ENCODE assay signal across 14 cellular contexts in the genomic region with DNA sequence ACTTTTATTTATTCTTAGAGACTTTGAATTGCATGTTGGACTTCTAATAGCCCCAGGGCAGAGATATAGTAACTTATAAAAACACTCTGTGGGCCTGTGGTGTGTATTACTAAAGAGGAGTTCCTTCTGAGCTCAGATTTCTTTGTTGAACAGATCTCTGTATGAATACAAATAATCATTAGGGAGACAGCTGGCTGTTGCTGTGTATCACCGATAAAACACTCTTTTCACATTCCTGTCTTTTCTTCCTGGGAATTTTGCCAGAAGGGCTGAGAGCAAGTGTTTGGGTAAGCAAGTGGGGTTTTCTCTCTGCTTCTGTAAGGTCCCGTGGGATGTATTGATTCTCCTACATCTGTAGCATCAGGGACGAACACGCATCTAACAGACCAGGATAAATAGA.
A peak's percentile ranks its signal among the peaks of the same experiment; 100 is the strongest.
DNase-seq lines count a peak whose midpoint lies in the region; TF ChIP-seq lines count a peak whose summit lies in the region.
"Had no signal": no experiment of that assay in that cellular context is flagged by ENCODE, and none has a peak within 500 bp of the region (broad histone marks: within the 10 kb centered on the region; RNA-seq: fewer than 3 reads in every experiment).

No MANE protein-coding gene starts in this region.

- no peak overlapping the region for H2AK5ac ChIP-seq in mesendoderm (ENCODE audit: low read length)

- no peaks in the 10 kb centered on the region for H3K79me1 ChIP-seq in mesendoderm (ENCODE audit: low read length)

- no peak overlapping the region for H3K18ac ChIP-seq in mesendoderm (ENCODE audit: low read length)

- in situ Hi-C loops in astrocyte of the cerebellum (cut with HindIII; ENCODE audit: low sequenced_read_pairs) = no loop called here
- in situ Hi-C loops in GM13976 (cut with MboI; ENCODE audit: low sequenced_read_pairs, unreplicated experiment) = no loop called here

- H3K4ac ChIP-seq in mesendoderm (ENCODE audit: low read depth, low read length) = no peak overlapping the region

- no peak overlapping the region for H3K23ac ChIP-seq in mesendoderm (ENCODE audit: low read length)

- H3K56ac ChIP-seq in mesendoderm (ENCODE audit: low read length) = no peak overlapping the region

- no peak overlapping the region for H3K4me2 ChIP-seq in mesendoderm (ENCODE audit: low read length)

- H3K4me1 ChIP-seq in mesendoderm (ENCODE audit: control insufficient read depth, low read depth, low read length) (peaks cover 2% of the 10 kb centered on the region), esophagus muscularis mucosa (peaks cover 0 to 22% (median 17%) of the 10 kb centered on the region in 4 donors)

- H3K36me3 ChIP-seq in mesendoderm (ENCODE audit: control insufficient read depth, insufficient read depth, low read length) = no peaks in the 10 kb centered on the region
- H3K36me3 ChIP-seq in H7 (replicated peaks; ENCODE audit: control insufficient read depth, insufficient read depth, low read length) = no peaks in the 10 kb centered on the region
- no peaks in the 10 kb centered on the region for H3K36me3 ChIP-seq in esophagus muscularis mucosa
- H3K36me3 ChIP-seq: esophagus squamous epithelium, neutrophil had no signal

- H3K9ac ChIP-seq in mesendoderm (ENCODE audit: low read length) = no peak overlapping the region

- no peaks in the 10 kb centered on the region for H3K79me2 ChIP-seq in mesendoderm (ENCODE audit: control insufficient read depth, insufficient read depth, low read length)

- intact Hi-C loops in esophagus muscularis mucosa (cut with DNase I) = no loop called here

- TF ChIP-seq EP300 in esophagus muscularis mucosa (IDR thresholded peaks at IDR 0.05) = no peak

- no peak for TF ChIP-seq CTCF in astrocyte of the cerebellum (IDR thresholded peaks at IDR 0.05; ENCODE audit: low read depth, low read length, missing control alignments)
- TF ChIP-seq CTCF in esophagus muscularis mucosa (IDR thresholded peaks at IDR 0.05) = no peak
- TF ChIP-seq CTCF in GM13976 (IDR thresholded peaks at IDR 0.05; ENCODE audit: borderline replicate concordance, control extremely low read depth, extremely low read depth, insufficient read depth, missing control alignments) = no peak

- H4K8ac ChIP-seq in mesendoderm (ENCODE audit: low read depth, low read length) = no peak overlapping the region

- DNase-seq in COR-L47 (lab: John Stamatoyannopoulos, UW) = peak; percentile 78
- DNase-seq in NCI-H146 treated with DMSO at 0.1 percent for 48 hours (lab: John Stamatoyannopoulos, UW; ENCODE audit: unreplicated experiment) = peak; percentile 81
- peak; percentile 74 for DNase-seq in astrocyte of the cerebellum (ENCODE audit: low read depth)
- no peak for DNase-seq in mesendoderm
- DNase-seq in H7 = no peak
- DNase-seq in esophagus muscularis mucosa (ENCODE audit: extremely low spot score) = no peak
- no peak for DNase-seq in T-helper 2 cell
- DNase-seq in GM13976 (ENCODE audit: low spot score) = no peak
- DNase-seq: activated T-cell treated with anti-CD3 and anti-CD28 coated beads, Interleukin-2, amount 50 U/mL, for 48 hours; caudate nucleus; CD8-positive, alpha-beta T cell; esophagus squamous epithelium; left cardiac atrium had no signal

- no peaks in the 10 kb centered on the region for H3K9me3 ChIP-seq in esophagus muscularis mucosa
- H3K9me3 ChIP-seq: esophagus squamous epithelium, neutrophil had no signal

- no peak overlapping the region for H2BK120ac ChIP-seq in mesendoderm (ENCODE audit: low read depth, low read length)

- H2BK15ac ChIP-seq in mesendoderm (replicated peaks; ENCODE audit: low read depth) = peak overlapping the region; percentile 11

- WGBS in mesendoderm (ENCODE audit: extremely low coverage, insufficient coverage, low lambda C conversion rate) = no CpG with 5 or more reads among the region's 4 CpGs
- 31% methylated on average over 4 of the region's 4 CpGs for WGBS in esophagus muscularis mucosa

- H2BK5ac ChIP-seq in mesendoderm (ENCODE audit: low read length) = no peak overlapping the region

- no peak overlapping the region for H3K27ac ChIP-seq in mesendoderm (ENCODE audit: low read depth, low read length)
- no peak overlapping the region for H3K27ac ChIP-seq in esophagus muscularis mucosa (replicated peaks in 1 of 4)
- H3K27ac ChIP-seq: esophagus squamous epithelium, neutrophil had no signal

- H3K4me3 ChIP-seq in astrocyte of the cerebellum (ENCODE audit: low read depth, low read length) (no peak overlapping the region), mesendoderm (ENCODE audit: low read length) (no peak overlapping the region), H7 (ENCODE audit: insufficient read depth, low read depth, low read length) (no peak overlapping the region), esophagus muscularis mucosa (no peak overlapping the region)
- H3K4me3 ChIP-seq: esophagus squamous epithelium had no signal

- no peak for TF ChIP-seq POLR2A in esophagus muscularis mucosa (IDR thresholded peaks at IDR 0.05; ENCODE audit: low read depth)

- no peaks in the 10 kb centered on the region for H3K27me3 ChIP-seq in mesendoderm (ENCODE audit: insufficient read depth, low read length, poor library complexity)
- no peaks in the 10 kb centered on the region for H3K27me3 ChIP-seq in H7 (ENCODE audit: control insufficient read depth, insufficient read depth, low read length)
- H3K27me3 ChIP-seq in esophagus muscularis mucosa = no peaks in the 10 kb centered on the region
- H3K27me3 ChIP-seq: esophagus squamous epithelium, neutrophil had no signal

- H4K5ac ChIP-seq in mesendoderm (ENCODE audit: low read length) = no peak overlapping the region

Comparison
In these comparisons a context has a peak if more than half of its experiments do, and no peak if none do; other contexts are left out.
1. DNase-seq: peak in COR-L47 (single experiment), NCI-H146 treated with DMSO at 0.1 percent for 48 hours (single experiment) and astrocyte of the cerebellum (single experiment); none in mesendoderm (single experiment), H7 (single experiment), esophagus muscularis mucosa (single experiment), T-helper 2 cell (0 of 5) and GM13976 (single experiment).